ENCODE assay signal across 18 cellular contexts in genomic region chr15:97817266-97817890, GRCh38.
"Had no signal": no experiment of that assay in that cellular context is flagged by ENCODE, and none has a peak within 500 bp of the region (broad histone marks: within the 10 kb centered on the region; RNA-seq: fewer than 3 reads in every experiment).

No MANE protein-coding gene starts in this region.

- H3K27ac Mint-ChIP-seq: endodermal cell; naive thymus-derived CD4-positive, alpha-beta T cell had no signal

- H3K27me3 ChIP-seq: colonic mucosa, hepatocyte, neutrophil, sigmoid colon had no signal

- H3K4me3 Mint-ChIP-seq: endodermal cell; naive thymus-derived CD4-positive, alpha-beta T cell had no signal

- H3K4me2 ChIP-seq: hepatocyte had no signal

- H3K27ac ChIP-seq: colonic mucosa, hepatocyte, neutrophil, sigmoid colon, skin epidermis had no signal

- DNase-seq: colonic mucosa; dermis blood vessel endothelial cell; endodermal cell; erythroblast; foreskin melanocyte; head of caudate nucleus; kidney; left cardiac atrium; left ventricle myocardium superior; mesenchymal stem cell; naive thymus-derived CD4-positive, alpha-beta T cell; sigmoid colon; stimulated activated naive CD4-positive, alpha-beta T cell treated with Interleukin-2 at 50 U/mL for 16 hours; trophoblast cell had no signal

- H3K4me1 ChIP-seq: colonic mucosa, sigmoid colon had no signal

- H3K36me3 ChIP-seq: colonic mucosa, neutrophil, sigmoid colon had no signal

- H3K79me2 ChIP-seq: hepatocyte had no signal

- ATAC-seq: left cardiac atrium; left ventricle myocardium superior; naive thymus-derived CD4-positive, alpha-beta T cell had no signal

- H3K4me1 Mint-ChIP-seq: endodermal cell had no signal

- H3K36me3 Mint-ChIP-seq: naive thymus-derived CD4-positive, alpha-beta T cell had no signal

- H3K9me3 ChIP-seq: colonic mucosa, neutrophil, sigmoid colon had no signal

- H2AFZ ChIP-seq: hepatocyte had no signal

- H3K4me3 ChIP-seq: colonic mucosa, hepatocyte, lung, sigmoid colon, skin epidermis had no signal
